ENCODE assay signal across 15 cellular contexts in the genomic region with DNA sequence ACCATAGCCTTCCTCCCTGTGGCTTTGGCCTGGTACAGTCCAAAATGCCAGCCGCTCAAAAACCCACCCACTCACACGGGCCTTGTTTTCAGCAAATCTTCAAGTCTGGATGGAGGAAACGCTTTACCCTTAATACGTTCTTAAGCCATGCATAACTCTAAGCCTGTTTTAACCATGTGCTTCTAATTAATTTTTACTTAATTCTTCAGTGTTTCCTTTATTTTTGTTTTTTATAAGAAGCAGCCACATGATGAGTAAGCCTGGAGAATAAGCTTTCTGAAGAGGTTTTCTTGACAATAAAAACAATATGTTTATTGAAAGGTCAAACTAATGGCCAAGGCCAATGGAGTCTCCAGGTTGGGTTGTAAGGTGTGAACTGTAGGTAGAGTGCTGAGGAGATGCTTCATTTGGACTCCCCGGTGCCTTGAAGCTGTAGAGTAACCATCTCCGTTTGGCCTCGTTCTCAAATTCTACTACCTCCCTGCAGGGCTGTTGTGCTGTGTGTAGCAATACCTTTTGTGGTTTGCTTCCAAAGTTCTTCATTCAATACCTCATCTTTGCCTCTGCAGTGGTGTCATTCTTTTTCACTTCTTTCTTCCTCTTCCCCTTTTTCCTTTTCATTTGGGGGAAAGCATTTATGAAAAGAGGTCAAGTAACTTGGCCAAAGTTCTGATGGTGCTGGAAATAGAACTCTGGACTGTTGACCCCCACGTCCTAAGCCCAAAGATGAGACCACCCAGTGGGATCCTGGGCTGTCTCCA.
DNase-seq lines count a peak whose midpoint lies in the region; ATAC-seq, FAIRE-seq and TF ChIP-seq lines count a peak whose summit lies in the region.
"Had no signal": no experiment of that assay in that cellular context is flagged by ENCODE, and none has a peak within 500 bp of the region (broad histone marks: within the 10 kb centered on the region; RNA-seq: fewer than 3 reads in every experiment).

No MANE protein-coding gene starts in this region.

- H3K27ac ChIP-seq in neutrophil = peak overlapping the region; percentile 54
- H3K27ac ChIP-seq in osteoblast (ENCODE audit: low read depth, low read length) = no peak overlapping the region
- no peak overlapping the region for H3K27ac ChIP-seq in caudate nucleus (ENCODE audit: low read depth, low read length)

- H3K36me3 ChIP-seq in neutrophil = no peaks in the 10 kb centered on the region
- H3K36me3 ChIP-seq in osteoblast (ENCODE audit: insufficient read depth, low read length) = no peaks in the 10 kb centered on the region
- H3K36me3 ChIP-seq: HAP-1 had no signal

- no peak overlapping the region for H2AFZ ChIP-seq in osteoblast (ENCODE audit: low read length)

- H3K9me3 ChIP-seq in neutrophil (no peaks in the 10 kb centered on the region), osteoblast (ENCODE audit: low read depth, low read length) (no peaks in the 10 kb centered on the region)
- H3K9me3 ChIP-seq: HAP-1 had no signal

- no peaks in the 10 kb centered on the region for H3K36me3 Mint-ChIP-seq in dendritic cell treated with granulocyte-macrophage colony-stimulating factor and Interleukin-4, amounts not matched to agents 40 ng/mL and 50 ng/mL, for 4 days (ENCODE audit: low read depth)
- H3K36me3 Mint-ChIP-seq: activated naive CD8-positive, alpha-beta T cell treated with anti-CD3 and anti-CD28 coated beads for 36 hours had no signal

- ATAC-seq in GM19324 (IDR thresholded peaks at IDR 0.05; ENCODE audit: low FRiP score, unreplicated experiment) = no peak
- ATAC-seq: activated T-cell treated with anti-CD3 and anti-CD28 coated beads, Interleukin-2, amount 50 U/mL, for 4 hours; naive thymus-derived CD8-positive, alpha-beta T cell had no signal

- H3K4me3 ChIP-seq in NB4 (ENCODE audit: low read depth, low read length) (no peak overlapping the region), neutrophil (ENCODE audit: low read depth in 1 of 2, low read length in 1 of 2) (no peak overlapping the region), osteoblast (ENCODE audit: insufficient read depth, low read length) (no peak overlapping the region)
- H3K4me3 ChIP-seq: HAP-1 had no signal

- in situ Hi-C loops in GM13976 (cut with MboI; ENCODE audit: low sequenced_read_pairs, unreplicated experiment) = no loop called here

- H3K79me2 ChIP-seq in osteoblast (ENCODE audit: insufficient read depth, low read length) = no peaks in the 10 kb centered on the region

- intact Hi-C loops in dendritic cell treated with granulocyte-macrophage colony-stimulating factor and Interleukin-4, amounts not matched to agents 40 ng/mL and 50 ng/mL, for 4 days (cut with micrococcal nuclease) = loop anchor here (5.0 kb wide), 1 partner anchor 33 kb away; no protein-coding TSS in a partner anchor

- H3K9me3 Mint-ChIP-seq in dendritic cell treated with granulocyte-macrophage colony-stimulating factor and Interleukin-4, amounts not matched to agents 40 ng/mL and 50 ng/mL, for 4 days = no peaks in the 10 kb centered on the region
- H3K9me3 Mint-ChIP-seq: activated naive CD8-positive, alpha-beta T cell treated with anti-CD3 and anti-CD28 coated beads for 36 hours; activated T-cell treated with anti-CD3 and anti-CD28 coated beads, Interleukin-2, amount 50 U/mL, for 4 hours; naive thymus-derived CD8-positive, alpha-beta T cell had no signal

- no peak for TF ChIP-seq POLR2A in NB4 (IDR thresholded peaks at IDR 0.05; ENCODE audit: extremely low read depth, insufficient read length)

- FAIRE-seq in GM18507 (lab: Jason Lieb, UNC) = peak; percentile 60

- no peak for DNase-seq in GM18507 (ENCODE audit: extremely low spot score, insufficient read length, low read depth)
- DNase-seq in NB4 (ENCODE audit: low read depth) = peak; percentile 75
- no peak for DNase-seq in GM13976 (ENCODE audit: low spot score)
- no peak for DNase-seq in osteoblast (ENCODE audit: insufficient read length, low spot score, missing footprints)
- no peak for DNase-seq in caudate nucleus (lab: John Stamatoyannopoulos, UW)
- DNase-seq: activated CD4-positive, alpha-beta T cell treated with anti-CD3 and anti-CD28 coated beads, Interleukin-2, amount 50 U/mL, for 4 hours; activated naive CD8-positive, alpha-beta T cell treated with anti-CD3 and anti-CD28 coated beads for 36 hours; activated T-cell treated with anti-CD3 and anti-CD28 coated beads, Interleukin-2, amount 50 U/mL, for 4 hours; DND-41; left cardiac atrium; naive thymus-derived CD8-positive, alpha-beta T cell had no signal

- peak overlapping the region; percentile 5 for H3K27ac Mint-ChIP-seq in dendritic cell treated with granulocyte-macrophage colony-stimulating factor and Interleukin-4, amounts not matched to agents 40 ng/mL and 50 ng/mL, for 4 days
- H3K27ac Mint-ChIP-seq: activated naive CD8-positive, alpha-beta T cell treated with anti-CD3 and anti-CD28 coated beads for 36 hours had no signal

- H3K4me2 ChIP-seq in osteoblast (ENCODE audit: insufficient read depth, low read length) = no peak overlapping the region

- H3K4me1 Mint-ChIP-seq in dendritic cell treated with granulocyte-macrophage colony-stimulating factor and Interleukin-4, amounts not matched to agents 40 ng/mL and 50 ng/mL, for 4 days (ENCODE audit: low read depth) = peaks cover 52% of the 10 kb centered on the region
- H3K4me1 Mint-ChIP-seq: activated naive CD8-positive, alpha-beta T cell treated with anti-CD3 and anti-CD28 coated beads for 36 hours had no signal

- peaks cover 3% of the 10 kb centered on the region for H3K27me3 Mint-ChIP-seq in dendritic cell treated with granulocyte-macrophage colony-stimulating factor and Interleukin-4, amounts not matched to agents 40 ng/mL and 50 ng/mL, for 4 days
- H3K27me3 Mint-ChIP-seq: activated naive CD8-positive, alpha-beta T cell treated with anti-CD3 and anti-CD28 coated beads for 36 hours; naive thymus-derived CD8-positive, alpha-beta T cell had no signal

- H3K27me3 ChIP-seq in neutrophil = no peaks in the 10 kb centered on the region
- H3K27me3 ChIP-seq in osteoblast (ENCODE audit: insufficient read depth, low read length) = no peaks in the 10 kb centered on the region

- peaks cover 14 to 34% of the 10 kb centered on the region in 2 experiments for H3K4me1 ChIP-seq in neutrophil (ENCODE audit: control insufficient read depth in 1 of 2, insufficient read depth in 1 of 2, low read depth in 1 of 2, low read length in 1 of 2)
- no peaks in the 10 kb centered on the region for H3K4me1 ChIP-seq in osteoblast (ENCODE audit: insufficient read depth, low read length)
- H3K4me1 ChIP-seq: HAP-1 had no signal

- TF ChIP-seq CTCF in NB4 (IDR thresholded peaks at IDR 0.05; ENCODE audit: low read depth, low read length) (no peak), neutrophil (IDR thresholded peaks at IDR 0.05) (no peak), GM13976 (IDR thresholded peaks at IDR 0.05; ENCODE audit: borderline replicate concordance, control extremely low read depth, extremely low read depth, insufficient read depth, missing control alignments) (no peak), osteoblast (IDR thresholded peaks at IDR 0.05; ENCODE audit: extremely low read depth, low read depth, low read length) (no peak)

- H3K4me3 Mint-ChIP-seq in dendritic cell treated with granulocyte-macrophage colony-stimulating factor and Interleukin-4, amounts not matched to agents 40 ng/mL and 50 ng/mL, for 4 days = no peak overlapping the region
- H3K4me3 Mint-ChIP-seq: activated naive CD8-positive, alpha-beta T cell treated with anti-CD3 and anti-CD28 coated beads for 36 hours; activated T-cell treated with anti-CD3 and anti-CD28 coated beads, Interleukin-2, amount 50 U/mL, for 4 hours; naive thymus-derived CD8-positive, alpha-beta T cell had no signal

- H4K20me1 ChIP-seq in osteoblast (ENCODE audit: insufficient read depth, low read length) = peaks cover 4% of the 10 kb centered on the region
